In the genomic region with DNA sequence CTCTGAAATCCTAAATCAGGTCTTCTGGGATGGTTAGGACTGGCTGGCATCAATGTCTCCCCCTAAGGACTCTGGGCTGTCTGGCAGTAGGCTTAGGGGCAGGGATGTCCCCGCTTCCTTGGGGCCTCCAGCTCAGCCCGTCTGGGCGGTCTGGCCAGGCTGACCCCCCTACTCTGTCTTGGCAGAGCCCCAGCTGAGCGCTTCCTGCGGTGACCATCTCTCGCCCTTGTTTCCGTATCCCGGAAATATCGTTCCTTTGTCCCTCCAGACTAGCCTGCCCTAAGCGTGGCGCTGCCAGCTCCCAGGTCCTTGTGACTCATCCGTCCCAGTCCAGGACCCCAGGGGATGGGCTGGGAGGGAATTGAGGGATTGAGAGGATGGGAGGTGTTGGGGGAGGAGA, we compare ENCODE assay signal across 9 cellular contexts. TPM values are rescaled to one million over a fixed set of nuclear protein-coding genes. Genes with fewer than 3 reads are reported as not detected.
DNase-seq lines count a peak whose midpoint lies in the region; ATAC-seq and TF ChIP-seq lines count a peak whose summit lies in the region.
"Had no signal": no experiment of that assay in that cellular context is flagged by ENCODE, and none has a peak within 500 bp of the region (broad histone marks: within the 10 kb centered on the region; RNA-seq: fewer than 3 reads in every experiment).

No MANE protein-coding gene starts in this region.

- H2BK120ac ChIP-seq in IMR-90 (ENCODE audit: low read depth, low read length) = peak overlapping the region; percentile 6; the same call in 1 of the 2 replicates

- H3K27ac ChIP-seq in A673 (ENCODE audit: low read depth, low read length, poor library complexity, severe bottlenecking) (no peak overlapping the region), IMR-90 (ENCODE audit: insufficient read depth, low read length) (no peak overlapping the region), lower lobe of right lung (peak overlapping the region; percentile 18)
- H3K27ac ChIP-seq in CD4-positive, alpha-beta T cell (ENCODE audit: low read depth, low read length) = no peak overlapping the region

- H3K56ac ChIP-seq in IMR-90 (ENCODE audit: extremely low read depth, insufficient read depth, low read length) = no peak overlapping the region

- H3K27me3 Mint-ChIP-seq in chondrocyte (ENCODE audit: low read depth) = no peaks in the 10 kb centered on the region
- H3K27me3 Mint-ChIP-seq in CD4-positive, alpha-beta T cell = peaks cover 55% of the 10 kb centered on the region

- no peaks in the 10 kb centered on the region for H3K36me3 ChIP-seq in A673 (ENCODE audit: insufficient read depth, low read length, poor library complexity, severe bottlenecking)
- no peaks in the 10 kb centered on the region for H3K36me3 ChIP-seq in IMR-90 (ENCODE audit: control insufficient read depth, insufficient read depth, low read length)
- H3K36me3 ChIP-seq in lower lobe of right lung = no peaks in the 10 kb centered on the region

- no TSS peak for BruUV-seq in A673 (replicated peaks; lab: Mats Ljungman, UMichigan)
- no TSS peak for BruUV-seq in IMR-90 (replicated peaks; lab: Mats Ljungman, UMichigan)

- no peak overlapping the region for H2BK15ac ChIP-seq in IMR-90 (ENCODE audit: low read depth, low read length)

- POLR2A ChIA-PET in A673 (lab: Charles Lee; ENCODE audit: low non-redundant PET) = interaction anchor here (0.5 to 0.6 kb wide), 2 partner anchors 93 to 94 kb away, joined by 4 to 6 read pairs; no protein-coding TSS in a partner anchor
- POLR2A ChIA-PET in IMR-90 (lab: Charles Lee; ENCODE audit: unreplicated experiment) = no interaction called here
- POLR2A ChIA-PET in CD4-positive, alpha-beta T cell (lab: Charles Lee) = no interaction called here

- no peak overlapping the region for H3K23ac ChIP-seq in IMR-90 (ENCODE audit: low read depth, low read length)

- TF ChIP-seq RAD21 in IMR-90 (IDR thresholded peaks at IDR 0.05; ENCODE audit: low read length) = no peak

- H2AK5ac ChIP-seq in IMR-90 (ENCODE audit: low read depth, low read length) = no peak overlapping the region

- TF ChIP-seq POLR2A in IMR-90 (IDR thresholded peaks at IDR 0.05; ENCODE audit: low read depth, low read length) = no peak

- no peaks in the 10 kb centered on the region for H3K79me1 ChIP-seq in IMR-90 (ENCODE audit: low read depth in 1 of 2, low read length in 2 of 2)

- H3K9me1 ChIP-seq in IMR-90 (ENCODE audit: insufficient read depth, low read length) = no peaks in the 10 kb centered on the region

- H3K36me3 Mint-ChIP-seq in chondrocyte (ENCODE audit: low read depth) = no peaks in the 10 kb centered on the region
- H3K36me3 Mint-ChIP-seq in CD4-positive, alpha-beta T cell (ENCODE audit: low read depth) = no peaks in the 10 kb centered on the region

- no peak overlapping the region for H2BK5ac ChIP-seq in IMR-90 (ENCODE audit: low read depth, low read length, poor library complexity, severe bottlenecking)

- peak overlapping the region; percentile 31; the same call in 1 of the 2 replicates for H4K5ac ChIP-seq in IMR-90 (ENCODE audit: low read depth, low read length)

- peak overlapping the region; percentile 73 for H2AK9ac ChIP-seq in IMR-90 (replicated peaks; ENCODE audit: low read depth, low read length, poor library complexity)

- intact Hi-C loops in A673 (cut with micrococcal nuclease; ENCODE audit: unreplicated experiment) (loop anchor here (5.0 kb wide), 1 partner anchor 119 kb away; no protein-coding TSS in a partner anchor), IMR-90 (cut with micrococcal nuclease) (no loop called here), lower lobe of right lung (cut with DNase I) (loop anchor here (5.0 kb wide), 1 partner anchor 39 kb away; no protein-coding TSS in a partner anchor)
- intact Hi-C loops in CD4-positive, alpha-beta T cell (cut with DNase I, micrococcal nuclease) = no loop called here

- H3K27me3 ChIP-seq in A673 (replicated peaks; ENCODE audit: insufficient read depth, low read depth, low read length, poor library complexity) (no peaks in the 10 kb centered on the region), IMR-90 (ENCODE audit: control insufficient read depth, insufficient read depth, low read length) (peaks cover 8% of the 10 kb centered on the region; the same call in 1 of the 2 replicates), lower lobe of right lung (ENCODE audit: low read depth) (no peaks in the 10 kb centered on the region)
- H3K27me3 ChIP-seq in CD4-positive, alpha-beta T cell (ENCODE audit: control insufficient read depth, insufficient read depth, low read length) = peaks cover 18% of the 10 kb centered on the region

- H3K27ac Mint-ChIP-seq in chondrocyte (ENCODE audit: unreplicated experiment) = peak overlapping the region; percentile 91
- H3K27ac Mint-ChIP-seq in CD4-positive, alpha-beta T cell = no peak overlapping the region
- H3K27ac Mint-ChIP-seq: activated T-cell treated with anti-CD3 and anti-CD28 coated beads, Interleukin-2, amount 50 U/mL, for 72 hours had no signal

- no peak overlapping the region for H2BK20ac ChIP-seq in IMR-90 (ENCODE audit: low read depth, low read length)

- TF ChIP-seq CTCF in A673 (conservative IDR thresholded peaks at IDR 0.05; ENCODE audit: low read depth, low read length) (no peak), IMR-90 (conservative IDR thresholded peaks at IDR 0.05; ENCODE audit: low read depth, low read length) (no peak), chondrocyte (IDR thresholded peaks at IDR 0.05) (peak; percentile 9), lower lobe of right lung (IDR thresholded peaks at IDR 0.05) (no peak)
- no peak for TF ChIP-seq CTCF in CD4-positive, alpha-beta T cell (IDR thresholded peaks at IDR 0.05)

- peak overlapping the region; percentile 3; the same call in 1 of the 2 replicates for H3K4ac ChIP-seq in IMR-90 (ENCODE audit: low read depth, low read length)

- 8% methylated on average over 6 of the region's 12 CpGs; no CpG with 5 or more reads in 1 of the 2 experiments for WGBS in IMR-90 (ENCODE audit: extremely low coverage in 2 of 2, insufficient read length in 1 of 2), 2 experiments

- H3K14ac ChIP-seq in IMR-90 (replicated peaks; ENCODE audit: low read depth, low read length) = peak overlapping the region; percentile 53

- H3K4me1 Mint-ChIP-seq in chondrocyte (ENCODE audit: low read depth) = peaks cover 49% of the 10 kb centered on the region
- peaks cover 5% of the 10 kb centered on the region for H3K4me1 Mint-ChIP-seq in CD4-positive, alpha-beta T cell (ENCODE audit: low read depth)

- CTCF ChIA-PET in A673 (lab: Charles Lee) (interaction anchor here (1.1 to 1.7 kb wide), 2 partner anchors 10 to 37 kb away, joined by 3 to 5 read pairs; no protein-coding TSS in a partner anchor), IMR-90 (lab: Yijun Ruan, JAX) (interaction anchor here (1.1 kb wide), 1 partner anchor 96 kb away, joined by 3 read pairs; no protein-coding TSS in a partner anchor)
- CTCF ChIA-PET in CD4-positive, alpha-beta T cell (lab: Charles Lee) = no interaction called here

- H2AFZ ChIP-seq in IMR-90 (replicated peaks; ENCODE audit: low read length, poor library complexity) = peak overlapping the region; percentile 90

- peak overlapping the region; percentile 58 for H3K4me2 ChIP-seq in IMR-90 (ENCODE audit: low read depth, low read length)

- H3K9ac ChIP-seq in IMR-90 (ENCODE audit: low read depth, low read length) = 0 out of 2 replicates have a peak overlapping the region, but pooled peaks have one; percentile 49

- H3K4me3 ChIP-seq in A673 (ENCODE audit: low read depth, low read length, poor library complexity, severe bottlenecking) (peak overlapping the region; percentile 1), IMR-90 (ENCODE audit: insufficient read depth, low read depth, low read length) (0 out of 2 replicates have a peak overlapping the region, but pooled peaks have one; percentile 3), lower lobe of right lung (no peak overlapping the region)

- H3K4me3 Mint-ChIP-seq in chondrocyte (ENCODE audit: unreplicated experiment) = peak overlapping the region; percentile 50
- no peak overlapping the region for H3K4me3 Mint-ChIP-seq in CD4-positive, alpha-beta T cell
- H3K4me3 Mint-ChIP-seq: activated T-cell treated with anti-CD3 and anti-CD28 coated beads, Interleukin-2, amount 50 U/mL, for 72 hours had no signal

- in situ Hi-C loops in IMR-90 (cut with MboI; ENCODE audit: low sequenced_read_pairs) = loop anchor here (5.0 kb wide), 1 partner anchor 39 kb away; no protein-coding TSS in a partner anchor

- peak; percentile 88 for DNase-seq in A673 (ENCODE audit: low spot score)
- peak; percentile 53 for DNase-seq in IMR-90
- DNase-seq in chondrocyte (ENCODE audit: low spot score) = no peak
- DNase-seq in lower lobe of right lung = no peak
- no peak for DNase-seq in Ammon's horn (ENCODE audit: low spot score)
- no peak for DNase-seq in stimulated activated CD4-positive, alpha-beta T cell treated with anti-CD3 and anti-CD28 coated beads, Interleukin-4, amount 100 ng/mL, for 24 hours
- no peak for DNase-seq in mucosa of gallbladder (ENCODE audit: low spot score)
- no peak for DNase-seq in CD4-positive, alpha-beta T cell
- DNase-seq: activated T-cell treated with anti-CD3 and anti-CD28 coated beads, Interleukin-2, amount 50 U/mL, for 72 hours had no signal

- peak overlapping the region; percentile 61; the same call in 1 of the 2 replicates for H4K91ac ChIP-seq in IMR-90 (ENCODE audit: insufficient read depth, low read depth, low read length)

- H3K4me1 ChIP-seq in A673 (ENCODE audit: insufficient read depth, low read length, poor library complexity, severe bottlenecking) (no peaks in the 10 kb centered on the region), IMR-90 (ENCODE audit: control insufficient read depth, insufficient read depth, low read length) (0 out of 2 replicates have a peak, but pooled peaks cover 2% of the 10 kb centered on the region), lower lobe of right lung (peaks cover 42% of the 10 kb centered on the region)

- H3K9me3 Mint-ChIP-seq in chondrocyte (ENCODE audit: low read depth) = no peaks in the 10 kb centered on the region
- H3K9me3 Mint-ChIP-seq in CD4-positive, alpha-beta T cell = no peaks in the 10 kb centered on the region
- H3K9me3 Mint-ChIP-seq: activated T-cell treated with anti-CD3 and anti-CD28 coated beads, Interleukin-2, amount 50 U/mL, for 72 hours had no signal

- ATAC-seq in IMR-90 (ENCODE audit: low read depth) = peak; percentile 55
- ATAC-seq in lower lobe of right lung = peak; percentile 40 to 41
- no peak for ATAC-seq in CD4-positive, alpha-beta T cell (ENCODE audit: poor library complexity)
- ATAC-seq: activated T-cell treated with anti-CD3 and anti-CD28 coated beads, Interleukin-2, amount 50 U/mL, for 72 hours had no signal

- H3K9me3 ChIP-seq in A673 (ENCODE audit: low read depth, low read length, poor library complexity, severe bottlenecking) (no peaks in the 10 kb centered on the region), IMR-90 (ENCODE audit: control insufficient read depth, insufficient read depth, low read length) (no peaks in the 10 kb centered on the region), lower lobe of right lung (no peaks in the 10 kb centered on the region)
- H3K9me3 ChIP-seq in CD4-positive, alpha-beta T cell (ENCODE audit: control insufficient read depth, low read length) = no peaks in the 10 kb centered on the region

- H3K18ac ChIP-seq in IMR-90 (ENCODE audit: low read depth, low read length) = peak overlapping the region; percentile 3; the same call in 1 of the 2 replicates

- dilution Hi-C loops in IMR-90 (cut with HindIII; ENCODE audit: low sequenced_read_pairs, unreplicated experiment) = no loop called here

- H4K8ac ChIP-seq in IMR-90 (ENCODE audit: low read depth in 2 of 2, low read length in 2 of 2) = peak overlapping the region; percentile 58 to 67; a peak in 3 of 4 replicates

- no peaks in the 10 kb centered on the region; the same call in 1 of the 2 replicates for H4K20me1 ChIP-seq in IMR-90 (ENCODE audit: insufficient read depth, low read length)

RNA-seq across cellular contexts. Expression of a gene that starts 11.3 kb away (rescaled TPM):
- total RNA-seq in A673 (2021) = 51.5 and 53.2 TPM in 2 replicates
- 4.3 and 4.7 TPM in 2 replicates for total RNA-seq in IMR-90 (2012; rRNA removed)
- polyA plus RNA-seq in IMR-90 (2012; rRNA removed) = 14.6 and 15.1 TPM in 2 replicates
- 9.8 and 11.4 TPM in 2 replicates for polyA plus RNA-seq in IMR-90 (2012; cell fraction: cytosol; rRNA removed)
- 34.3 and 114 TPM in 2 replicates for polyA plus RNA-seq in IMR-90 (2012; cell fraction: nucleus; rRNA removed; ENCODE audit: low replicate concordance)
- total RNA-seq in chondrocyte = 16.7 to 20.9 TPM (median 20.6 TPM) in 3 replicates
- total RNA-seq in lower lobe of right lung = 21.0 TPM
- total RNA-seq in mucosa of gallbladder = 24.7 TPM
- 10 to 100 TPM; 21.2 to 24.0 TPM for total RNA-seq in CD4-positive, alpha-beta T cell

RNA-seq across cellular contexts. Expression of a gene that starts 14.0 kb away (rescaled TPM):
- total RNA-seq in A673 (2021) (18.6 and 22.1 TPM in 2 replicates), IMR-90 (2012; rRNA removed) (1.6 and 1.7 TPM in 2 replicates), chondrocyte (16.7 to 18.9 TPM (median 16.8 TPM) in 3 replicates), lower lobe of right lung (16.6 TPM), mucosa of gallbladder (33.2 TPM)
- polyA plus RNA-seq in IMR-90 (2012; rRNA removed) = 5.3 and 5.6 TPM in 2 replicates
- polyA plus RNA-seq in IMR-90 (2012; cell fraction: cytosol; rRNA removed) = 3.1 and 4.3 TPM in 2 replicates
- 20.5 and 33.6 TPM in 2 replicates for polyA plus RNA-seq in IMR-90 (2012; cell fraction: nucleus; rRNA removed; ENCODE audit: low replicate concordance)
- 10 to 100 TPM; 15.3 TPM for total RNA-seq in CD4-positive, alpha-beta T cell

RNA-seq across cellular contexts. Expression of a gene that starts 28.4 kb away (rescaled TPM):
- total RNA-seq in A673 (2021) (0.24 TPM in 1 of 2 replicates, not detected in the other), IMR-90 (2012; rRNA removed) (not detected in 2 replicates), chondrocyte (0.22 to 0.44 TPM in 2 of 3 replicates, not detected in the other), lower lobe of right lung (25.9 TPM), mucosa of gallbladder (166 TPM)
- polyA plus RNA-seq in IMR-90 (2012; rRNA removed) = not detected in 2 replicates
- 0.02 TPM in 1 of 2 replicates, not detected in the other for polyA plus RNA-seq in IMR-90 (2012; cell fraction: cytosol; rRNA removed)
- polyA plus RNA-seq in IMR-90 (2012; cell fraction: nucleus; rRNA removed; ENCODE audit: low replicate concordance) = 0.10 TPM in 1 of 2 replicates, not detected in the other
- not detected for total RNA-seq in CD4-positive, alpha-beta T cell
- total RNA-seq: activated T-cell treated with anti-CD3 and anti-CD28 coated beads, Interleukin-2, amount 50 U/mL, for 72 hours had no signal

RNA-seq across cellular contexts. Expression of a gene that starts 39.3 kb away (rescaled TPM):
- 67.2 and 68.5 TPM in 2 replicates for total RNA-seq in A673 (2021)
- total RNA-seq in IMR-90 (2012; rRNA removed) = 33.7 and 35.0 TPM in 2 replicates
- polyA plus RNA-seq in IMR-90 (2012; rRNA removed) = 87.2 and 113 TPM in 2 replicates
- polyA plus RNA-seq in IMR-90 (2012; cell fraction: cytosol; rRNA removed) = 105 and 131 TPM in 2 replicates
- polyA plus RNA-seq in IMR-90 (2012; cell fraction: nucleus; rRNA removed; ENCODE audit: low replicate concordance) = 54.5 and 126 TPM in 2 replicates
- 53.0 to 66.6 TPM (median 63.9 TPM) in 3 replicates for total RNA-seq in chondrocyte
- total RNA-seq in lower lobe of right lung = 32.2 TPM
- total RNA-seq in mucosa of gallbladder = 37.9 TPM
- total RNA-seq in CD4-positive, alpha-beta T cell = 10 to 100 TPM; 41.4 to 43.4 TPM

RNA-seq across cellular contexts. Expression of a gene that starts 43.0 kb away (rescaled TPM):
- total RNA-seq in A673 (2021) = 91.8 and 93.1 TPM in 2 replicates
- total RNA-seq in IMR-90 (2012; rRNA removed) = 7.3 and 17.2 TPM in 2 replicates
- polyA plus RNA-seq in IMR-90 (2012; rRNA removed) = 31.7 and 37.0 TPM in 2 replicates
- polyA plus RNA-seq in IMR-90 (2012; cell fraction: cytosol; rRNA removed) = 87.8 and 125 TPM in 2 replicates
- 22.6 and 29.1 TPM in 2 replicates for polyA plus RNA-seq in IMR-90 (2012; cell fraction: nucleus; rRNA removed; ENCODE audit: low replicate concordance)
- 56.6 to 68.7 TPM (median 61.7 TPM) in 3 replicates for total RNA-seq in chondrocyte
- total RNA-seq in lower lobe of right lung = 68.3 TPM
- total RNA-seq in mucosa of gallbladder = 102 TPM
- 10 to 100 TPM; 28.4 to 28.7 TPM for total RNA-seq in CD4-positive, alpha-beta T cell

Comparison
In these comparisons a context has a peak if more than half of its experiments do, and no peak if none do; other contexts are left out.
1. DNase-seq: peak in A673 (single experiment) and IMR-90 (single experiment); none in chondrocyte (single experiment), lower lobe of right lung (single experiment), Ammon's horn (single experiment), stimulated activated CD4-positive, alpha-beta T cell treated with anti-CD3 and anti-CD28 coated beads, Interleukin-4, amount 100 ng/mL, for 24 hours (single experiment), mucosa of gallbladder (single experiment) and CD4-positive, alpha-beta T cell (0 of 10).
2. RNA of a gene that starts 28.4 kb away (total RNA-seq): 166 TPM in mucosa of gallbladder (single experiment) and 25.9 TPM in lower lobe of right lung (single experiment); not detected in CD4-positive, alpha-beta T cell, 0.24 TPM in A673, 0.22 to 0.44 TPM in chondrocyte and not detected in IMR-90; every median in the first group is over 10 times any median in the second.
3. intact Hi-C loops: an anchor here in A673 (5.0 kb wide) and lower lobe of right lung (5.0 kb wide); none called in IMR-90 and CD4-positive, alpha-beta T cell.